In the genomic region with DNA sequence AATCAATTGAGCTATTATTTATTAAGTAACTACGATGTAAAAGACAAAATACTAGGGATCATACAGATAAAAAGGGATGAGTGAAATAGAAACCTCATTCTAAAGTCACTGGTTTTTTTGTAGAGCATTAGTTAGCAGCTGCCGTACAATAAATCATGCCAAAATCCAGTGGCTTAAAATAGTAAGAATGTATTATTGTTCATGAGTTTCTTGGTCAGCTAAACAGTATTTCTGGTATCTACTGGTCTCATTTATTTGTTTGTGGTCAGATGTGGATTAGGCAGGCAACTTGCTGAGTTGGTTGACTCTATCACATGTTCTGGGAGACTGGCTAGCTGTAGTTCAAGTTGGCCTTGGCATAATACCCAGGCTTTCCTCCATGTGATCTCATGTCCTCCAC, we compare ENCODE assay signal across 15 cellular contexts.
A peak's percentile ranks its signal among the peaks of the same experiment; 100 is the strongest.
DNase-seq lines count a peak whose midpoint lies in the region; ATAC-seq and TF ChIP-seq lines count a peak whose summit lies in the region.
"Had no signal": no experiment of that assay in that cellular context is flagged by ENCODE, and none has a peak within 500 bp of the region (broad histone marks: within the 10 kb centered on the region; RNA-seq: fewer than 3 reads in every experiment).

No MANE protein-coding gene starts in this region.

- no peaks in the 10 kb centered on the region for H3K79me2 ChIP-seq in OCI-LY7 (ENCODE audit: insufficient read depth, low read depth, low read length)

- H3K36me3 ChIP-seq in SJCRH30 (no peaks in the 10 kb centered on the region), OCI-LY7 (ENCODE audit: insufficient read depth, low read length) (no peaks in the 10 kb centered on the region)
- no peaks in the 10 kb centered on the region for H3K36me3 ChIP-seq in naive thymus-derived CD4-positive, alpha-beta T cell (ENCODE audit: control insufficient read depth in 2 of 3, insufficient read depth in 3 of 3, low read length in 3 of 3)

- no peaks in the 10 kb centered on the region for H4K20me1 ChIP-seq in OCI-LY7 (ENCODE audit: insufficient read depth, low read length)

- BruUV-seq in OCI-LY7 (replicated peaks; lab: Mats Ljungman, UMichigan) = no TSS peak

- peaks cover 0 to 17% (median 5%) of the 10 kb centered on the region in 11 donors for H3K9me3 Mint-ChIP-seq in naive thymus-derived CD4-positive, alpha-beta T cell

- H3K4me2 ChIP-seq in OCI-LY7 (ENCODE audit: low read length) = no peak overlapping the region
- H3K4me2 ChIP-seq: GM23338 had no signal

- no peaks in the 10 kb centered on the region for H3K4me1 Mint-ChIP-seq in naive thymus-derived CD4-positive, alpha-beta T cell
- H3K4me1 Mint-ChIP-seq: CD14-positive monocyte, GM23338, H9, IgD-negative memory B cell had no signal

- no peak overlapping the region for H3K4me3 Mint-ChIP-seq in naive thymus-derived CD4-positive, alpha-beta T cell
- H3K4me3 Mint-ChIP-seq: CD14-positive monocyte; CD8-positive, alpha-beta T cell; GM23338; H9; IgD-negative memory B cell had no signal

- H3K4me1 ChIP-seq in SJCRH30 = peaks cover 3% of the 10 kb centered on the region
- H3K4me1 ChIP-seq in OCI-LY7 (ENCODE audit: insufficient read depth, low read length, poor library complexity, severe bottlenecking) = no peaks in the 10 kb centered on the region
- H3K4me1 ChIP-seq in naive thymus-derived CD4-positive, alpha-beta T cell (ENCODE audit: control insufficient read depth in 2 of 2, insufficient read depth in 2 of 2, low read length in 2 of 2) = no peaks in the 10 kb centered on the region
- H3K4me1 ChIP-seq: Caco-2 had no signal

- no peaks in the 10 kb centered on the region for H3K9me2 ChIP-seq in OCI-LY7 (ENCODE audit: insufficient read depth, low read length)

- no peak for TF ChIP-seq CTCF in OCI-LY7 (conservative IDR thresholded peaks at IDR 0.05; ENCODE audit: low read length)

- no peaks in the 10 kb centered on the region for H3K27me3 Mint-ChIP-seq in naive thymus-derived CD4-positive, alpha-beta T cell
- H3K27me3 Mint-ChIP-seq: IgD-negative memory B cell had no signal

- ATAC-seq in naive thymus-derived CD4-positive, alpha-beta T cell = no peak
- ATAC-seq: CD8-positive, alpha-beta T cell; GM12878; GM23338 had no signal

- POLR2A ChIA-PET in OCI-LY7 (lab: Charles Lee) = interaction anchor here (0.6 to 1.5 kb wide), 4 partner anchors 13 to 1647 kb away, joined by 3 to 5 read pairs (median 3); no protein-coding TSS in a partner anchor
- POLR2A ChIA-PET in naive thymus-derived CD4-positive, alpha-beta T cell (lab: Charles Lee) = no interaction called here

- no peak overlapping the region for H2AFZ ChIP-seq in OCI-LY7 (ENCODE audit: low read length)
- H2AFZ ChIP-seq: GM23338 had no signal

- CTCF ChIA-PET in OCI-LY7 (lab: Charles Lee; ENCODE audit: unreplicated experiment) = interaction anchor here (0.5 kb wide), 1 partner anchor 49 kb away, joined by 3 read pairs; no protein-coding TSS in a partner anchor
- CTCF ChIA-PET in naive thymus-derived CD4-positive, alpha-beta T cell (lab: Charles Lee) = no interaction called here

- intact Hi-C loops in OCI-LY7 (cut with micrococcal nuclease; ENCODE audit: unreplicated experiment) = no loop called here
- intact Hi-C loops in naive thymus-derived CD4-positive, alpha-beta T cell (cut with micrococcal nuclease) = no loop called here

- DNase-seq in SJCRH30 = peak; percentile 51 to 83
- peak; percentile 30 for DNase-seq in fibroblast of peridontal ligament (ENCODE audit: extremely low read depth)
- peak; percentile 98 for DNase-seq in myocyte (ENCODE audit: low read depth)
- no peak for DNase-seq in ureter (ENCODE audit: low spot score)
- DNase-seq in OCI-LY7 (ENCODE audit: low spot score) = no peak
- no peak for DNase-seq in naive thymus-derived CD4-positive, alpha-beta T cell
- no peak for DNase-seq in iPS-NIHi11 (ENCODE audit: low spot score)
- DNase-seq: Caco-2; CD8-positive, alpha-beta T cell; DMS53; H9 had no signal

- H3K4me3 ChIP-seq in SJCRH30 (no peak overlapping the region), OCI-LY7 (ENCODE audit: low read depth, low read length, poor library complexity, severe bottlenecking) (no peak overlapping the region)
- no peak overlapping the region for H3K4me3 ChIP-seq in naive thymus-derived CD4-positive, alpha-beta T cell (ENCODE audit: low read length)
- H3K4me3 ChIP-seq: GM12878, GM23338 had no signal

- H3K27me3 ChIP-seq in SJCRH30 = no peaks in the 10 kb centered on the region
- no peaks in the 10 kb centered on the region for H3K27me3 ChIP-seq in naive thymus-derived CD4-positive, alpha-beta T cell (ENCODE audit: control insufficient read depth in 2 of 2, insufficient read depth in 2 of 2, low read length in 2 of 2)

- H3K36me3 Mint-ChIP-seq in naive thymus-derived CD4-positive, alpha-beta T cell = no peaks in the 10 kb centered on the region
- H3K36me3 Mint-ChIP-seq: CD14-positive monocyte; CD8-positive, alpha-beta T cell; IgD-negative memory B cell had no signal

- H3K27ac ChIP-seq in SJCRH30 (peak overlapping the region; percentile 22), OCI-LY7 (ENCODE audit: low read depth, low read length, poor library complexity, severe bottlenecking) (no peak overlapping the region)
- H3K27ac ChIP-seq in naive thymus-derived CD4-positive, alpha-beta T cell (ENCODE audit: low read depth, low read length) = no peak overlapping the region

- no peak overlapping the region for H3K27ac Mint-ChIP-seq in naive thymus-derived CD4-positive, alpha-beta T cell
- H3K27ac Mint-ChIP-seq: CD14-positive monocyte; CD8-positive, alpha-beta T cell; GM23338 had no signal

- no peaks in the 10 kb centered on the region for H3K9me3 ChIP-seq in SJCRH30 (replicated peaks)
- no peaks in the 10 kb centered on the region for H3K9me3 ChIP-seq in OCI-LY7 (ENCODE audit: low read length)
- no peaks in the 10 kb centered on the region for H3K9me3 ChIP-seq in naive thymus-derived CD4-positive, alpha-beta T cell (ENCODE audit: control insufficient read depth in 2 of 3, low read length in 3 of 3)
- H3K9me3 ChIP-seq: Caco-2 had no signal

Comparison
In these comparisons a context has a peak if more than half of its experiments do, and no peak if none do; other contexts are left out.
1. DNase-seq: peak in SJCRH30 (2 of 2), fibroblast of peridontal ligament (single experiment) and myocyte (single experiment); none in ureter (single experiment), OCI-LY7 (single experiment), naive thymus-derived CD4-positive, alpha-beta T cell (0 of 9) and iPS-NIHi11 (single experiment).